9 cellular contexts compared by ENCODE assay signal in the genomic region with DNA sequence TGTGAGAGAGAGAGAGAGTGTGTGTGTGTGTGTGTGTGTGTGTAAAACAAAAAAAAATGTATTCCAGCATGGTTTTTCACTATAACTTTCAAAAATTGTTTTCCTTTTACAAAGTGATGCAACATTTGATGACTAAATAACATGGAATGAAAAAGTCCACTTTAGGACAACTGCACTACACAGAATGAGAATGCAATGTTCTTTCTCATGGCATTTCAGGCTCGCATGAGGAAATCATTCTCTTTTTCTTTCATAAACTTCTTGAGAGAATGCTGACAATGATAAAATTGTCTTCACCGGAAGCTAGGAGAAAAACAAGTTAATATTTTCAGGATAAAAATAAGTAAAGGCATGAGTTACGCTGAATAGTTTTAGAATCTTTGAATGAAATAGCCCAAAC. TPM values are rescaled to one million over a fixed set of nuclear protein-coding genes. Genes with fewer than 3 reads are reported as not detected.
DNase-seq lines count a peak whose midpoint lies in the region; ATAC-seq and TF ChIP-seq lines count a peak whose summit lies in the region.
"Had no signal": no experiment of that assay in that cellular context is flagged by ENCODE, and none has a peak within 500 bp of the region (broad histone marks: within the 10 kb centered on the region; RNA-seq: fewer than 3 reads in every experiment).

No MANE protein-coding gene starts in this region.

- H3K4me1 Mint-ChIP-seq in stimulated activated effector memory CD8-positive, alpha-beta T cell treated with anti-CD3 and anti-CD28 coated beads, Interleukin-12 subunit alpha, Interleukin-12 subunit beta, amount 100 ng/mL, for 72 hours, result no peaks in the 10 kb centered on the region

- no peak overlapping the region for H4K8ac ChIP-seq in mesenchymal stem cell (ENCODE audit: low read length)

- H3K9me3 ChIP-seq in mesenchymal stem cell (ENCODE audit: control insufficient read depth, low read length), result no peaks in the 10 kb centered on the region

- H3K4me3 ChIP-seq in epithelial cell of proximal tubule (ENCODE audit: low read depth, low read length) (no peak overlapping the region), mesenchymal stem cell (ENCODE audit: insufficient read depth in 1 of 2, low read depth in 1 of 2, low read length in 2 of 2) (no peak overlapping the region)

- TF ChIP-seq CTCF in epithelial cell of proximal tubule (conservative IDR thresholded peaks at IDR 0.05; ENCODE audit: low read depth, low read length), result no peak

- no peak overlapping the region for H2BK120ac ChIP-seq in mesenchymal stem cell (ENCODE audit: low read depth, low read length)

- no peak overlapping the region for H3K4ac ChIP-seq in mesenchymal stem cell (ENCODE audit: low read depth in 1 of 2, low read length in 2 of 2)

- peaks cover 7% of the 10 kb centered on the region for H3K4me1 ChIP-seq in mesenchymal stem cell (ENCODE audit: control insufficient read depth, insufficient read depth, low read depth, low read length)

- H2BK12ac ChIP-seq in mesenchymal stem cell (ENCODE audit: low read length in 2 of 2), result no peak overlapping the region

- H3K23ac ChIP-seq in mesenchymal stem cell (ENCODE audit: low read length in 2 of 2), result no peak overlapping the region

- no peak overlapping the region for H3K14ac ChIP-seq in mesenchymal stem cell (ENCODE audit: low read length in 2 of 2)

- no peak overlapping the region for H2AFZ ChIP-seq in mesenchymal stem cell (ENCODE audit: low read depth, low read length)

- no peaks in the 10 kb centered on the region for H3K36me3 ChIP-seq in mesenchymal stem cell (ENCODE audit: control insufficient read depth in 1 of 2, insufficient read depth in 2 of 2, low read depth in 1 of 2, low read length in 2 of 2)

- H3K4me3 Mint-ChIP-seq in stimulated activated effector memory CD8-positive, alpha-beta T cell treated with anti-CD3 and anti-CD28 coated beads, Interleukin-12 subunit alpha, Interleukin-12 subunit beta, amount 100 ng/mL, for 72 hours, result no peak overlapping the region

- ATAC-seq in Right ventricle myocardium inferior, result peak; percentile 58
- no peak for ATAC-seq in GM19351 (IDR thresholded peaks at IDR 0.05; ENCODE audit: unreplicated experiment)
- no peak for ATAC-seq in stimulated activated effector memory CD8-positive, alpha-beta T cell treated with anti-CD3 and anti-CD28 coated beads, Interleukin-12 subunit alpha, Interleukin-12 subunit beta, amount 100 ng/mL, for 72 hours

- no peak overlapping the region for H2BK5ac ChIP-seq in mesenchymal stem cell (ENCODE audit: low read depth, low read length, poor library complexity, severe bottlenecking)

- no peaks in the 10 kb centered on the region for H3K79me1 ChIP-seq in mesenchymal stem cell (replicated peaks; ENCODE audit: low read length, poor library complexity, severe bottlenecking)

- no peak overlapping the region for H3K4me2 ChIP-seq in mesenchymal stem cell (ENCODE audit: low read length, poor library complexity, severe bottlenecking)

- no peaks in the 10 kb centered on the region for H3K36me3 Mint-ChIP-seq in stimulated activated effector memory CD8-positive, alpha-beta T cell treated with anti-CD3 and anti-CD28 coated beads, Interleukin-12 subunit alpha, Interleukin-12 subunit beta, amount 100 ng/mL, for 72 hours

- H3K18ac ChIP-seq in mesenchymal stem cell (ENCODE audit: low read depth in 1 of 2, low read length in 2 of 2), result no peak overlapping the region

- no peak overlapping the region for H3K27ac Mint-ChIP-seq in stimulated activated effector memory CD8-positive, alpha-beta T cell treated with anti-CD3 and anti-CD28 coated beads, Interleukin-12 subunit alpha, Interleukin-12 subunit beta, amount 100 ng/mL, for 72 hours

- DNase-seq in Right ventricle myocardium inferior (ENCODE audit: missing footprints) (no peak), cardiac septum (ENCODE audit: low spot score) (no peak), epithelial cell of proximal tubule (ENCODE audit: low read depth) (peak; percentile 90), mesenchymal stem cell (peak; percentile 87), NCI-H187 (lab: John Stamatoyannopoulos, UW) (no peak)
- no peak for DNase-seq in activated CD4-positive, CD25-positive, alpha-beta regulatory T cell treated with anti-CD3 and anti-CD28 coated beads, Interleukin-2, amount 50 U/mL, for 72 hours
- no peak for DNase-seq in stimulated activated effector memory CD8-positive, alpha-beta T cell treated with anti-CD3 and anti-CD28 coated beads, Interleukin-12 subunit alpha, Interleukin-12 subunit beta, amount 100 ng/mL, for 72 hours (ENCODE audit: low spot score in 2 of 2)

- H3K9ac ChIP-seq in mesenchymal stem cell (ENCODE audit: low read length), result peak overlapping the region; percentile 52

- no peaks in the 10 kb centered on the region for H3K9me3 Mint-ChIP-seq in stimulated activated effector memory CD8-positive, alpha-beta T cell treated with anti-CD3 and anti-CD28 coated beads, Interleukin-12 subunit alpha, Interleukin-12 subunit beta, amount 100 ng/mL, for 72 hours

- no peak overlapping the region for H2BK15ac ChIP-seq in mesenchymal stem cell (ENCODE audit: low read depth, poor library complexity, severe bottlenecking)

- no peak overlapping the region for H4K91ac ChIP-seq in mesenchymal stem cell (ENCODE audit: low read length)

- intact Hi-C loops in Right ventricle myocardium inferior (cut with DNase I), result loop anchor here (5.0 kb wide), 1 partner anchor 36 kb away; no protein-coding TSS in a partner anchor
- intact Hi-C loops in cardiac septum (cut with DNase I), result loop anchor here (2.0 kb wide), 1 partner anchor 37 kb away; no protein-coding TSS in a partner anchor

- H2AK5ac ChIP-seq in mesenchymal stem cell (ENCODE audit: low read length, severe bottlenecking), result no peak overlapping the region

- no peak overlapping the region for H3K27ac ChIP-seq in mesenchymal stem cell (ENCODE audit: low read length, poor library complexity, severe bottlenecking)
- H3K27ac ChIP-seq: 22Rv1 had no signal

- H3K27me3 ChIP-seq in mesenchymal stem cell (ENCODE audit: control insufficient read depth in 1 of 2, insufficient read depth in 1 of 2, low read length in 2 of 2), result no peaks in the 10 kb centered on the region

- 0% methylated on average over 1 of the region's 3 CpGs for WGBS in mesenchymal stem cell

RNA-seq across cellular contexts. Expression of a gene that starts 53.7 kb away (rescaled TPM):
- total RNA-seq in Right ventricle myocardium inferior (1.1 TPM), cardiac septum (3.1 TPM), epithelial cell of proximal tubule (1.2 and 3.7 TPM in 2 replicates)
- 0.68 TPM for polyA plus RNA-seq in mesenchymal stem cell (2013, experiment 1 of 2)
- 0.59 TPM for polyA plus RNA-seq in mesenchymal stem cell (2013, experiment 2 of 2)

Comparison
In these comparisons a context has a peak if more than half of its experiments do, and no peak if none do; other contexts are left out.
1. DNase-seq: peak in epithelial cell of proximal tubule (single experiment) and mesenchymal stem cell (single experiment); none in Right ventricle myocardium inferior (single experiment), cardiac septum (single experiment), activated CD4-positive, CD25-positive, alpha-beta regulatory T cell treated with anti-CD3 and anti-CD28 coated beads, Interleukin-2, amount 50 U/mL, for 72 hours (single experiment), stimulated activated effector memory CD8-positive, alpha-beta T cell treated with anti-CD3 and anti-CD28 coated beads, Interleukin-12 subunit alpha, Interleukin-12 subunit beta, amount 100 ng/mL, for 72 hours (0 of 2) and NCI-H187 (0 of 2).